In the genomic region with DNA sequence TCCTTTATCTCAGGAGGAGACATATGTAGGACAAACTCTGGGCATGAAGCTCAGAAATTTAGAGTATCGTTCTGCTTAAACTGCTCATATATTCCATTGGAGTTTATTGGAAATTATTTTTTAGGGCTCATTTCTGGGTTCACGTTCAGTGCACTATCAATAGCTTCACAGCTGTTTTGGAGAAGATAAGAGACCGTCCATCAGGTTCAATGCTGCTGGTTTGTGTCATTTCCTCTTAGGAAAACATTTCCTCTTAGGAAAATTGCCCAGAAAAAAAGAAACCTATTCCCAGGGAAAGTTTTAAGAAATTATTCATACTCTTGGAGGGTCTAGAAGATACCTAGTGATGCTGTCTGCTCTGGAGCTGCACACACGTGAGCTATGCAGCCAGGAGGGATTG, we compare ENCODE assay signal across 24 cellular contexts.
"Had no signal": no experiment of that assay in that cellular context is flagged by ENCODE, and none has a peak within 500 bp of the region (broad histone marks: within the 10 kb centered on the region; RNA-seq: fewer than 3 reads in every experiment).

No MANE protein-coding gene starts in this region.

- H3K27ac ChIP-seq: colonic mucosa, esophagus muscularis mucosa, foreskin keratinocyte, gastroesophageal sphincter, heart right ventricle, left lung, lower lobe of right lung had no signal

- H3K27me3 ChIP-seq: colonic mucosa, esophagus muscularis mucosa, foreskin keratinocyte, gastroesophageal sphincter, left lung had no signal

- H3K4me3 ChIP-seq: colonic mucosa, esophagus muscularis mucosa, gastroesophageal sphincter, heart right ventricle, left lung, lower lobe of right lung had no signal

- H3K9me3 ChIP-seq: colonic mucosa, lower lobe of right lung had no signal

- FAIRE-seq: endometrium, frontal cortex, islet of Langerhans, keratinocyte had no signal

- DNase-seq: colonic mucosa; cortex of kidney; effector CD8-positive, alpha-beta T cell; effector memory CD8-positive, alpha-beta T cell; endodermal cell; foreskin keratinocyte; glutamatergic neuron; head of caudate nucleus; heart right ventricle; hippocampal formation; left cardiac atrium; left lung; left ventricle myocardium superior; lower lobe of right lung; mammary epithelial cell; mesendoderm; midbrain; naive thymus-derived CD4-positive, alpha-beta T cell had no signal

- H3K36me3 ChIP-seq: colonic mucosa, esophagus muscularis mucosa, gastroesophageal sphincter, heart right ventricle, left lung, lower lobe of right lung had no signal

- H3K4me1 ChIP-seq: colonic mucosa, esophagus muscularis mucosa, foreskin keratinocyte, gastroesophageal sphincter, left lung, lower lobe of right lung had no signal
